Comparison of ENCODE assay signal across 10 cellular contexts in the genomic region with DNA sequence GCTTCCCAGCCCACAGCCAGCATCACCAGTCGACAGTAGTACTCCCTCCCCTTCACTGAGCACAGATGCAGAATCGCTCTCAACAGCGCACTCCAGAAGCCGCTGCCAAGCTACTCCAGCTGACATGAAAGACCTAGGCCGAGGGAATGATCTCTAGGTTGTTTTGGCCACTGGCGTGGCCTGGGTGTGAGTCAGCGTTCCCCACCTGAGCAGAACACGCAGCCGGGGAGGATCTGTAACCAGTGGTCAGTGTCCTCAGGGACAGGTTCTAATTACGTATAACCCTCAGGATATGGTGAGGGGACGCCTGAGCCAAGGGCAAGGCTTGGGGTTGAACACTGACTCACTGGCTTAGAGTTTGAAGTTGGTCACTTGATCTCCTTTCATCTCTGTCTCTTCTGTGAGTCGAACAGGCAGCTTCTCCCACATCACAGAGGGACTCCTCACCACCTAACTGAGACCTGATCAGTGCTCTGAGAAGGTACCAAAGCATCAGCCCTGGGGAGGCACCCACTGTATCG.
DNase-seq lines count a peak whose midpoint lies in the region; ATAC-seq, FAIRE-seq and TF ChIP-seq lines count a peak whose summit lies in the region.
"Had no signal": no experiment of that assay in that cellular context is flagged by ENCODE, and none has a peak within 500 bp of the region (broad histone marks: within the 10 kb centered on the region; RNA-seq: fewer than 3 reads in every experiment).

No MANE protein-coding gene starts in this region.

- TF ChIP-seq EP300 in K562 (IDR thresholded peaks at IDR 0.05; ENCODE audit: low read length) (peak; percentile 6; the same call in 1 of the 2 replicates), transverse colon (IDR thresholded peaks at IDR 0.05; ENCODE audit: low read depth) (no peak)

- 4% methylated on average over 13 of the region's 13 CpGs for WGBS in K562 (ENCODE audit: insufficient coverage, low coverage, missing lambda C conversion rate)
- 81% methylated on average over 13 of the region's 13 CpGs for WGBS in liver
- WGBS in transverse colon (ENCODE audit: low coverage in 1 of 2), 2 donors = 64% methylated on average over 13 of the region's 13 CpGs; no CpG with 5 or more reads in 1 of the 2 donors

- TF ChIP-seq POLR2A in K562 (conservative IDR thresholded peaks at IDR 0.05) (no peak), transverse colon (IDR thresholded peaks at IDR 0.05) (no peak)

- peaks cover 4% of the 10 kb centered on the region for H3K4me1 Mint-ChIP-seq in activated CD4-positive, alpha-beta memory T cell treated with anti-CD3 and anti-CD28 coated beads, Interleukin-2, amount 10 ng/mL, durations not matched to agents 7 days and 5 days

- intact Hi-C loops in K562 (cut with micrococcal nuclease) = loop anchor here (2.0 to 10.0 kb wide), 2 partner anchors 31 to 349 kb away; no protein-coding TSS in a partner anchor
- intact Hi-C loops in transverse colon (cut with DNase I; ENCODE audit: low total_unique reads) = no loop called here

- H4K20me1 ChIP-seq in K562 (replicated peaks; ENCODE audit: control insufficient read depth, insufficient read depth, low read length) = no peaks in the 10 kb centered on the region

- H3K27me3 Mint-ChIP-seq in activated CD4-positive, alpha-beta memory T cell treated with anti-CD3 and anti-CD28 coated beads, Interleukin-2, amount 10 ng/mL, durations not matched to agents 7 days and 5 days = peaks cover 6% of the 10 kb centered on the region

- no peak for FAIRE-seq in K562 (lab: Jason Lieb, UNC)
- FAIRE-seq: keratinocyte had no signal

- H3K36me3 ChIP-seq in K562 (ENCODE audit: control insufficient read depth, insufficient read depth, low read length) (no peaks in the 10 kb centered on the region), liver (ENCODE audit: control insufficient read depth in 4 of 4, insufficient read depth in 3 of 4, low read depth in 1 of 4, low read length in 3 of 4) (no peaks in the 10 kb centered on the region), transverse colon (no peaks in the 10 kb centered on the region)

- no peak overlapping the region for H3K27ac Mint-ChIP-seq in activated CD4-positive, alpha-beta memory T cell treated with anti-CD3 and anti-CD28 coated beads, Interleukin-2, amount 10 ng/mL, durations not matched to agents 7 days and 5 days

- in situ Hi-C loops in K562 (cut with MboI) = no loop called here
- in situ Hi-C loops in transverse colon (cut with MboI; ENCODE audit: low pct_ligation_motif_present in 1 of 4, low pct_unique_long_range_greater_than_20kb in 1 of 4, low sequenced_read_pairs in 3 of 4) = no loop called here

- H3K9me3 ChIP-seq in K562 (replicated peaks; ENCODE audit: control insufficient read depth, insufficient read depth, low read depth, low read length) (no peaks in the 10 kb centered on the region), liver (ENCODE audit: control insufficient read depth in 4 of 4, low read length in 3 of 4) (no peaks in the 10 kb centered on the region), transverse colon (no peaks in the 10 kb centered on the region)

- BruUV-seq in K562 (replicated peaks; lab: Mats Ljungman, UMichigan) = no TSS peak

- peaks cover 4% of the 10 kb centered on the region for H3K9me1 ChIP-seq in K562 (ENCODE audit: control insufficient read depth, insufficient read depth, low read length)

- TF ChIP-seq RAD21 in K562 (CRISPR knock-in tag; conservative IDR thresholded peaks at IDR 0.05 in 1 of 2, IDR thresholded peaks at IDR 0.05 in 1 of 2) = no peak
- TF ChIP-seq RAD21 in liver (IDR thresholded peaks at IDR 0.05) = no peak

- POLR2A ChIA-PET in K562 (lab: Yijun Ruan, JAX) = interaction anchor here (0.8 to 2.6 kb wide), 16 partner anchors 9 to 105 kb away, joined by 3 to 18 read pairs (median 4); a partner anchor contains a TSS
- POLR2A ChIA-PET in activated CD4-positive, alpha-beta memory T cell treated with anti-CD3 and anti-CD28 coated beads, Interleukin-2, amount 10 ng/mL, durations not matched to agents 7 days and 5 days (lab: Charles Lee) = no interaction called here

- peak overlapping the region; percentile 70 to 84 for H3K9ac ChIP-seq in K562 (ENCODE audit: insufficient read depth in 1 of 2, low read depth in 2 of 2, low read length in 2 of 2)
- no peak overlapping the region for H3K9ac ChIP-seq in liver (ENCODE audit: low read depth in 1 of 2, low read length in 2 of 2)

- H3K4me3 ChIP-seq in K562 (no peak overlapping the region), liver (ENCODE audit: low read depth in 1 of 3, low read length in 3 of 3) (no peak overlapping the region), transverse colon (no peak overlapping the region)

- CTCF ChIA-PET in K562 (lab: Yijun Ruan, JAX; ENCODE audit: low intra/inter-chr PET ratio) = interaction anchor here (0.5 kb wide), 1 partner anchor 10 kb away, joined by 3 read pairs; no protein-coding TSS in a partner anchor
- CTCF ChIA-PET in activated CD4-positive, alpha-beta memory T cell treated with anti-CD3 and anti-CD28 coated beads, Interleukin-2, amount 10 ng/mL, durations not matched to agents 7 days and 5 days (lab: Charles Lee) = no interaction called here

- no peaks in the 10 kb centered on the region for H3K9me3 Mint-ChIP-seq in activated CD4-positive, alpha-beta memory T cell treated with anti-CD3 and anti-CD28 coated beads, Interleukin-2, amount 10 ng/mL, durations not matched to agents 7 days and 5 days

- TF ChIP-seq CTCF in K562 (IDR thresholded peaks at IDR 0.05 in 2 of 3, conservative IDR thresholded peaks at IDR 0.05 in 1 of 3; ENCODE audit: insufficient read depth in 2 of 3, low read depth in 1 of 3, low read length in 3 of 3) = no peak
- TF ChIP-seq CTCF in liver (IDR thresholded peaks at IDR 0.05; ENCODE audit: low read depth, low read length, missing input control) = no peak
- no peak for TF ChIP-seq CTCF in transverse colon (IDR thresholded peaks at IDR 0.05)

- H3K4me2 ChIP-seq in K562 (ENCODE audit: insufficient read depth, low read length) = peak overlapping the region; percentile 77

- no peaks in the 10 kb centered on the region for H3K79me2 ChIP-seq in K562 (ENCODE audit: control insufficient read depth, insufficient read depth, low read length)

- H3K27ac ChIP-seq in K562 (ENCODE audit: extremely low read depth, low read depth, low read length) (peak overlapping the region; percentile 88), liver (ENCODE audit: low read depth in 1 of 2, low read length in 2 of 2) (peak overlapping the region; percentile 76 to 80), transverse colon (peak overlapping the region; percentile 86 to 92 (median 90))

- DNase-seq in NCI-H1694 (lab: John Stamatoyannopoulos, UW) (peak; percentile 1), NCI-H1694 treated with DMSO at 0.1 percent for 48 hours (lab: John Stamatoyannopoulos, UW) (no peak), K562 (ENCODE audit: extremely low read depth in 1 of 4, low spot score in 3 of 4) (peak; percentile 60 to 84 (median 66)), transverse colon (no peak), NCI-H2227 treated with DMSO at 0.1 percent for 48 hours (lab: John Stamatoyannopoulos, UW) (no peak)
- DNase-seq in activated CD4-positive, alpha-beta T cell treated with anti-CD3 and anti-CD28 coated beads, Interleukin-2, amount 50 U/mL, for 1 hour = no peak
- no peak for DNase-seq in activated CD4-positive, alpha-beta memory T cell treated with anti-CD3 and anti-CD28 coated beads, Interleukin-2, amount 10 ng/mL, durations not matched to agents 7 days and 5 days
- DNase-seq: 8988T had no signal

- H3K27me3 ChIP-seq in K562 (ENCODE audit: control insufficient read depth in 2 of 2, insufficient read depth in 2 of 2, low read length in 2 of 2) (no peaks in the 10 kb centered on the region), liver (ENCODE audit: control insufficient read depth in 4 of 4, insufficient read depth in 4 of 4, low read length in 3 of 4) (no peaks in the 10 kb centered on the region), transverse colon (no peaks in the 10 kb centered on the region)

- H3K36me3 Mint-ChIP-seq in activated CD4-positive, alpha-beta memory T cell treated with anti-CD3 and anti-CD28 coated beads, Interleukin-2, amount 10 ng/mL, durations not matched to agents 7 days and 5 days (ENCODE audit: low read depth) = no peaks in the 10 kb centered on the region

- H3K4me1 ChIP-seq in K562 (replicated peaks in 1 of 2; ENCODE audit: control insufficient read depth in 2 of 2, insufficient read depth in 2 of 2, low read length in 2 of 2) = peaks cover 38 to 53% of the 10 kb centered on the region in 2 experiments
- no peaks in the 10 kb centered on the region for H3K4me1 ChIP-seq in liver (ENCODE audit: control insufficient read depth in 4 of 4, insufficient read depth in 4 of 4, low read length in 3 of 4)
- H3K4me1 ChIP-seq in transverse colon = peaks cover 27 to 46% (median 37%) of the 10 kb centered on the region in 4 donors

- H3K4me3 Mint-ChIP-seq in activated CD4-positive, alpha-beta memory T cell treated with anti-CD3 and anti-CD28 coated beads, Interleukin-2, amount 10 ng/mL, durations not matched to agents 7 days and 5 days = no peak overlapping the region

- peak; percentile 60 for ATAC-seq in K562

- H2AFZ ChIP-seq in K562 (ENCODE audit: low read depth, low read length) = peak overlapping the region; percentile 94

TF ChIP-seq in liver, 16 proteins besides CTCF, POLR2A, EP300 and RAD21:
- TF ChIP-seq RXRA (IDR thresholded peaks at IDR 0.05) (peak in 1 of 2 donors; percentile 54), SP1 (IDR thresholded peaks at IDR 0.05) (no peak)

Comparison
In these comparisons a context has a peak if more than half of its experiments do, and no peak if none do; other contexts are left out.
1. DNase-seq: peak in NCI-H1694 (single experiment) and K562 (4 of 4); none in NCI-H1694 treated with DMSO at 0.1 percent for 48 hours (single experiment), transverse colon (single experiment), activated CD4-positive, alpha-beta T cell treated with anti-CD3 and anti-CD28 coated beads, Interleukin-2, amount 50 U/mL, for 1 hour (single experiment), activated CD4-positive, alpha-beta memory T cell treated with anti-CD3 and anti-CD28 coated beads, Interleukin-2, amount 10 ng/mL, durations not matched to agents 7 days and 5 days (single experiment) and NCI-H2227 treated with DMSO at 0.1 percent for 48 hours (single experiment).
2. H3K9ac ChIP-seq: peak in K562 (2 of 2); none in liver (0 of 2).
3. Peak in every context shown above with its lines, with median percentiles within 50 percentile points of each other: H3K27ac ChIP-seq.